9 cellular contexts compared by ENCODE assay signal in the genomic region with DNA sequence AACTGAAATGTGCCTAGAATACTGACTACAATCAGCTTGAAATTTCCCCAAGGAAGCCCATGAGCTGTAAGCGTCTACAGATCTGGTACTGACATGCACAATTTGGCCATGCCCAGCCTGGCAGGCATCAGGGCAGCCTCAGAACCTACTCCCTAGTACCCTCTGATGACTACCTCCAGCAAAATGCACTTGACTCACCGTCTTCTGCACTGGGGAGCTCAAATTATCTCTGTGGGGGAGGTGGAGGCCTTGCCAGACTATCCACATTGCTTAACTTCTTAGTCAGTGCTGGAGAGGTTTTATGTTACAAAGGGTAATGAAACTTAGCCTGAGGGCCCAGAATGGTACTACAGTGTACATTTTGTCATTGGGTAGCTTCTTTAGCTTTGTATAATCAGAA.
DNase-seq lines count a peak whose midpoint lies in the region; ATAC-seq, FAIRE-seq and TF ChIP-seq lines count a peak whose summit lies in the region.
"Had no signal": no experiment of that assay in that cellular context is flagged by ENCODE, and none has a peak within 500 bp of the region (broad histone marks: within the 10 kb centered on the region; RNA-seq: fewer than 3 reads in every experiment).

No MANE protein-coding gene starts in this region.

- no peak for TF ChIP-seq EP300 in K562 (IDR thresholded peaks at IDR 0.05; ENCODE audit: low read length)
- TF ChIP-seq EP300 in sigmoid colon (IDR thresholded peaks at IDR 0.05): no peak

- H2BK5ac ChIP-seq in mesenchymal stem cell (ENCODE audit: low read depth, low read length, poor library complexity, severe bottlenecking): no peak overlapping the region

- no peaks in the 10 kb centered on the region for H3K9me1 ChIP-seq in K562 (ENCODE audit: control insufficient read depth, insufficient read depth, low read length)

- no peak overlapping the region for H2BK120ac ChIP-seq in mesenchymal stem cell (ENCODE audit: low read depth, low read length)

- no peaks in the 10 kb centered on the region for H4K20me1 ChIP-seq in K562 (replicated peaks; ENCODE audit: control insufficient read depth, insufficient read depth, low read length)

- DNase-seq in BJ (ENCODE audit: low read depth) (peak; percentile 92), NCI-H1048 (lab: John Stamatoyannopoulos, UW) (peak; percentile 5), K562 (ENCODE audit: extremely low read depth in 1 of 4, low spot score in 3 of 4) (peak in 1 of 4 experiments; percentile 30), mesenchymal stem cell (peak; percentile 93), sigmoid colon (no peak)

- H3K9ac ChIP-seq in K562 (ENCODE audit: insufficient read depth in 1 of 2, low read depth in 2 of 2, low read length in 2 of 2) (no peak overlapping the region), mesenchymal stem cell (ENCODE audit: low read length) (peak overlapping the region; percentile 55)

- H3K23ac ChIP-seq in mesenchymal stem cell (ENCODE audit: low read length in 2 of 2): no peak overlapping the region

- WGBS in K562 (ENCODE audit: insufficient coverage, low coverage, missing lambda C conversion rate): 3% methylated on average over 2 of the region's 2 CpGs
- WGBS in mesenchymal stem cell: 64% methylated on average over 1 of the region's 2 CpGs
- 80 to 81% methylated on average over 2 of the region's 2 CpGs for WGBS in sigmoid colon, 2 donors

- TF ChIP-seq RAD21 in K562 (CRISPR knock-in tag; conservative IDR thresholded peaks at IDR 0.05 in 1 of 2, IDR thresholded peaks at IDR 0.05 in 1 of 2): no peak

- TF ChIP-seq POLR2A in K562 (conservative IDR thresholded peaks at IDR 0.05) (no peak), sigmoid colon (IDR thresholded peaks at IDR 0.05) (no peak)

- no peak overlapping the region for H2AFZ ChIP-seq in K562 (ENCODE audit: low read depth, low read length)
- H2AFZ ChIP-seq in mesenchymal stem cell (ENCODE audit: low read depth, low read length): no peak overlapping the region

- H2BK12ac ChIP-seq in mesenchymal stem cell (ENCODE audit: low read length in 2 of 2): peak overlapping the region in 1 of 2 experiments; percentile 86

- H3K79me2 ChIP-seq in K562 (ENCODE audit: control insufficient read depth, insufficient read depth, low read length): no peaks in the 10 kb centered on the region

- H3K27me3 ChIP-seq in BJ (ENCODE audit: control insufficient read depth, insufficient read depth, low read length) (no peaks in the 10 kb centered on the region), K562 (ENCODE audit: control insufficient read depth in 2 of 2, insufficient read depth in 2 of 2, low read length in 2 of 2) (no peaks in the 10 kb centered on the region), mesenchymal stem cell (ENCODE audit: control insufficient read depth in 1 of 2, insufficient read depth in 1 of 2, low read length in 2 of 2) (no peaks in the 10 kb centered on the region), sigmoid colon (no peaks in the 10 kb centered on the region)
- H3K27me3 ChIP-seq: adrenal gland had no signal

- no peak overlapping the region for H4K8ac ChIP-seq in mesenchymal stem cell (ENCODE audit: low read length)

- in situ Hi-C loops in K562 (cut with MboI): no loop called here

- no TSS peak for BruUV-seq in K562 (replicated peaks; lab: Mats Ljungman, UMichigan)

- CTCF ChIA-PET in BJ (lab: Yijun Ruan, JAX): interaction anchor here (1.4 to 1.9 kb wide), 3 partner anchors 9 to 140 kb away, joined by 3 to 6 read pairs (median 5); no protein-coding TSS in a partner anchor
- CTCF ChIA-PET in K562 (lab: Yijun Ruan, JAX; ENCODE audit: low intra/inter-chr PET ratio): no interaction called here

- H3K27ac ChIP-seq in K562 (ENCODE audit: extremely low read depth, low read depth, low read length): no peak overlapping the region
- peak overlapping the region; percentile 81 for H3K27ac ChIP-seq in mesenchymal stem cell (ENCODE audit: low read length, poor library complexity, severe bottlenecking)
- H3K27ac ChIP-seq in sigmoid colon: peak overlapping the region in 1 of 4 donors; percentile 34
- H3K27ac ChIP-seq: adrenal gland had no signal

- H3K4me3 ChIP-seq in BJ (ENCODE audit: low read depth, low read length) (no peak overlapping the region), K562 (no peak overlapping the region), mesenchymal stem cell (ENCODE audit: insufficient read depth in 1 of 2, low read depth in 1 of 2, low read length in 2 of 2) (no peak overlapping the region), sigmoid colon (no peak overlapping the region)
- H3K4me3 ChIP-seq: adrenal gland had no signal

- no peak overlapping the region for H2AK5ac ChIP-seq in mesenchymal stem cell (ENCODE audit: low read length, severe bottlenecking)

- no peaks in the 10 kb centered on the region for H3K79me1 ChIP-seq in mesenchymal stem cell (replicated peaks; ENCODE audit: low read length, poor library complexity, severe bottlenecking)

- H3K4ac ChIP-seq in mesenchymal stem cell (ENCODE audit: low read depth in 1 of 2, low read length in 2 of 2): no peak overlapping the region

- H3K14ac ChIP-seq in mesenchymal stem cell (ENCODE audit: low read length in 2 of 2): no peak overlapping the region

- H3K36me3 ChIP-seq in BJ (ENCODE audit: control insufficient read depth, insufficient read depth, low read length) (no peaks in the 10 kb centered on the region), K562 (ENCODE audit: control insufficient read depth, insufficient read depth, low read length) (no peaks in the 10 kb centered on the region), mesenchymal stem cell (ENCODE audit: control insufficient read depth in 1 of 2, insufficient read depth in 2 of 2, low read depth in 1 of 2, low read length in 2 of 2) (no peaks in the 10 kb centered on the region), sigmoid colon (no peaks in the 10 kb centered on the region)
- H3K36me3 ChIP-seq: adrenal gland had no signal

- POLR2A ChIA-PET in BJ (lab: Charles Lee): interaction anchor here (1.1 kb wide), 1 partner anchor 20 kb away, joined by 4 read pairs; no protein-coding TSS in a partner anchor
- POLR2A ChIA-PET in K562 (lab: Yijun Ruan, JAX): interaction anchor here (3.7 kb wide), 1 partner anchor 13 kb away, joined by 13 read pairs; no protein-coding TSS in a partner anchor

- H3K4me1 ChIP-seq in K562 (replicated peaks in 1 of 2; ENCODE audit: control insufficient read depth in 2 of 2, insufficient read depth in 2 of 2, low read length in 2 of 2) (no peaks in the 10 kb centered on the region), mesenchymal stem cell (ENCODE audit: control insufficient read depth, insufficient read depth, low read depth, low read length) (peaks cover 5% of the 10 kb centered on the region), sigmoid colon (peaks cover 0 to 21% (median 11%) of the 10 kb centered on the region in 4 donors)
- H3K4me1 ChIP-seq: adrenal gland had no signal

- peak overlapping the region; percentile 47 for H4K91ac ChIP-seq in mesenchymal stem cell (ENCODE audit: low read length)

- ATAC-seq in K562 (peak; percentile 64), GM21360 (IDR thresholded peaks at IDR 0.05; ENCODE audit: unreplicated experiment) (no peak), HG03432 (IDR thresholded peaks at IDR 0.05; ENCODE audit: unreplicated experiment) (no peak)
- ATAC-seq in activated CD4-positive, CD25-positive, alpha-beta regulatory T cell treated with anti-CD3 and anti-CD28 coated beads, Interleukin-2, amount 50 U/mL, for 24 hours: no peak

- H3K4me2 ChIP-seq in K562 (ENCODE audit: insufficient read depth, low read length) (no peak overlapping the region), mesenchymal stem cell (ENCODE audit: low read length, poor library complexity, severe bottlenecking) (no peak overlapping the region)

- FAIRE-seq in K562 (lab: Jason Lieb, UNC): no peak

- peak; percentile 13; the same call in 1 of the 2 replicates for TF ChIP-seq CTCF in BJ (IDR thresholded peaks at IDR 0.05; ENCODE audit: insufficient read depth, low read depth, low read length)
- no peak for TF ChIP-seq CTCF in K562 (IDR thresholded peaks at IDR 0.05 in 2 of 3, conservative IDR thresholded peaks at IDR 0.05 in 1 of 3; ENCODE audit: insufficient read depth in 2 of 3, low read depth in 1 of 3, low read length in 3 of 3)
- TF ChIP-seq CTCF in sigmoid colon (IDR thresholded peaks at IDR 0.05): no peak

- no peak overlapping the region for H2BK15ac ChIP-seq in mesenchymal stem cell (ENCODE audit: low read depth, poor library complexity, severe bottlenecking)

- H3K9me3 ChIP-seq in K562 (replicated peaks; ENCODE audit: control insufficient read depth, insufficient read depth, low read depth, low read length): no peaks in the 10 kb centered on the region
- H3K9me3 ChIP-seq in mesenchymal stem cell (ENCODE audit: control insufficient read depth, low read length): no peaks in the 10 kb centered on the region
- H3K9me3 ChIP-seq in sigmoid colon: no peaks in the 10 kb centered on the region
- H3K9me3 ChIP-seq: adrenal gland had no signal

- intact Hi-C loops in K562 (cut with micrococcal nuclease): no loop called here
- intact Hi-C loops in sigmoid colon (cut with DNase I): no loop called here

- no peak overlapping the region for H3K18ac ChIP-seq in mesenchymal stem cell (ENCODE audit: low read depth in 1 of 2, low read length in 2 of 2)

TF ChIP-seq in K562, 482 proteins besides CTCF, POLR2A, EP300 and RAD21 (continues in another document):
- TF ChIP-seq SMARCA4 (IDR thresholded peaks at IDR 0.05) (no peak), RBM17 (IDR thresholded peaks at IDR 0.05; ENCODE audit: borderline replicate concordance, low read depth, low read length) (no peak)
